Comparison of ENCODE assay signal across 9 cellular contexts in genomic region chr18:21241224-21242131, GRCh38. TPM values are rescaled to one million over a fixed set of nuclear protein-coding genes. Genes with fewer than 3 reads are reported as not detected.
A peak's percentile ranks its signal among the peaks of the same experiment; 100 is the strongest.
DNase-seq lines count a peak whose midpoint lies in the region; ATAC-seq, FAIRE-seq and TF ChIP-seq lines count a peak whose summit lies in the region.
"Had no signal": no experiment of that assay in that cellular context is flagged by ENCODE, and none has a peak within 500 bp of the region (broad histone marks: within the 10 kb centered on the region; RNA-seq: fewer than 3 reads in every experiment).

No MANE protein-coding gene starts in this region.

- H3K27ac ChIP-seq in pancreas, result no peak overlapping the region

- DNase-seq in COR-L47 (lab: John Stamatoyannopoulos, UW) (peak; percentile 46), NB4 (ENCODE audit: low read depth) (peak; percentile 8), fibroblast of villous mesenchyme (ENCODE audit: low read depth) (no peak), pancreas (peak in 2 of 6 donors; percentile 37 to 59), medulla oblongata (ENCODE audit: extremely low spot score) (no peak), HT-29 (ENCODE audit: low spot score) (no peak), NCI-H1105 (lab: John Stamatoyannopoulos, UW) (no peak)

- no peak overlapping the region for H3K4me3 ChIP-seq in NB4 (ENCODE audit: low read depth, low read length)
- peak overlapping the region; percentile 50 for H3K4me3 ChIP-seq in fibroblast of villous mesenchyme (ENCODE audit: low read depth, low read length)
- peak overlapping the region; percentile 23 to 57 (median 42) for H3K4me3 ChIP-seq in pancreas

- peaks cover 0 to 5% (median 4%) of the 10 kb centered on the region in 3 donors for H3K4me1 ChIP-seq in pancreas

- ATAC-seq in pancreas (peak in 3 of 4 donors; percentile 29 to 46 (median 43)), GM18870 (IDR thresholded peaks at IDR 0.05; ENCODE audit: unreplicated experiment) (no peak)

- no peaks in the 10 kb centered on the region for H3K9me3 ChIP-seq in pancreas

- no peak for TF ChIP-seq CTCF in NB4 (IDR thresholded peaks at IDR 0.05; ENCODE audit: low read depth, low read length)
- TF ChIP-seq CTCF in fibroblast of villous mesenchyme (IDR thresholded peaks at IDR 0.05; ENCODE audit: insufficient read depth, low read depth, low read length), result no peak
- no peak for TF ChIP-seq CTCF in pancreas (IDR thresholded peaks at IDR 0.05)

- no peak for FAIRE-seq in pancreas (lab: Jason Lieb, UNC)
- FAIRE-seq: islet of Langerhans had no signal

- 4% methylated on average over 42 to 67 of the region's 69 CpGs for WGBS in pancreas, 2 donors

- peaks cover 0 to 15% (median 7%) of the 10 kb centered on the region in 4 donors for H3K27me3 ChIP-seq in pancreas

- H3K36me3 ChIP-seq in pancreas, result no peaks in the 10 kb centered on the region

- intact Hi-C loops in pancreas (cut with DNase I), result no loop called here

- no peak for TF ChIP-seq POLR2A in NB4 (IDR thresholded peaks at IDR 0.05; ENCODE audit: extremely low read depth, insufficient read length)

RNA-seq across cellular contexts. Expression of gene GREB1L, which starts 0.6 kb away (rescaled TPM):
- total RNA-seq in fibroblast of villous mesenchyme (8.7 and 25.0 TPM in 2 replicates), pancreas (under 1 TPM in 4 of 6 donors, not detected in 2; 0.03 to 0.34 (median 0.21) TPM)
- under 1 TPM; 0.14 to 0.23 TPM for polyA plus RNA-seq in pancreas
- total RNA-seq in HT-29 (2014; rRNA removed; shearing (Covaris generic)), result not detected in 2 replicates

Comparison
In these comparisons a context has a peak if more than half of its experiments do, and no peak if none do; other contexts are left out.
1. DNase-seq: peak in COR-L47 (single experiment) and NB4 (single experiment); none in fibroblast of villous mesenchyme (single experiment), medulla oblongata (single experiment), HT-29 (single experiment) and NCI-H1105 (single experiment).